Comparison of ENCODE assay signal across 8 cellular contexts in the genomic region with DNA sequence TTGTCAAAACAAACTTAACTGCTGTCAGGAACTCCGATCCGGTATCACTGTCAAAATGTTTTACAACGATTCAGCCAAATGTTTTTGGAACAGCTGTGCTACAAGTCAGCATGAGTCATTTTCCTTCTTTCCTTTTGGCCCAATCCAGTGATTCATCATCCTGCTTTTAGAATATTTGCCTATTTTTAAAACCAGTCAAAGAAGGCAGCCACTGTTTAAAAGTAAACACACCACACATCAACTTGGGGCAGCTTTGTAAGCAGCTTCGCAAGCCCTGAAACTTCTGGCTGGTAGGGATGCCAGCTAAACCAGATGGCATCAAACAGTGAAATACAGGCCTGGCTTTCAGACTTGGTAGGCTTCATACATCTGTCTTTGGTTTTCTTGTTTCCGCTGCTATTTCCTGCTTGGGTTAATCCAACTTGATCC. TPM values are rescaled to one million over a fixed set of nuclear protein-coding genes. Genes with fewer than 3 reads are reported as not detected.
DNase-seq lines count a peak whose midpoint lies in the region; ATAC-seq and TF ChIP-seq lines count a peak whose summit lies in the region.

No MANE protein-coding gene starts in this region.

- no peak for ATAC-seq in GM21423 (IDR thresholded peaks at IDR 0.05; ENCODE audit: unreplicated experiment)

- intact Hi-C loops in Calu3 (cut with micrococcal nuclease; ENCODE audit: unreplicated experiment) (no loop called here), esophagus muscularis mucosa (cut with DNase I) (loop anchor here (5.0 kb wide), 1 partner anchor 68 kb away; no protein-coding TSS in a partner anchor)

- no peak overlapping the region for H4K91ac ChIP-seq in trophoblast cell (ENCODE audit: low read depth, low read length)

- H3K4ac ChIP-seq in trophoblast cell (ENCODE audit: low read depth, low read length): no peak overlapping the region

- H3K9me3 ChIP-seq in esophagus muscularis mucosa (no peaks in the 10 kb centered on the region), trophoblast cell (ENCODE audit: insufficient read depth, low read depth, low read length) (no peaks in the 10 kb centered on the region)

- H2BK120ac ChIP-seq in trophoblast cell (ENCODE audit: insufficient read depth, low read length, poor library complexity): no peak overlapping the region

- no peak overlapping the region for H3K9ac ChIP-seq in trophoblast cell (ENCODE audit: low read length)

- H2BK5ac ChIP-seq in trophoblast cell (ENCODE audit: low read depth, low read length, poor library complexity): no peak overlapping the region

- no peak overlapping the region for H3K18ac ChIP-seq in trophoblast cell (ENCODE audit: low read length)

- H3K4me1 ChIP-seq in esophagus muscularis mucosa: peaks cover 11 to 54% (median 37%) of the 10 kb centered on the region in 4 donors
- H3K4me1 ChIP-seq in trophoblast cell (ENCODE audit: control insufficient read depth in 1 of 2, insufficient read depth in 2 of 2, low read length in 2 of 2): no peaks in the 10 kb centered on the region

- H3K79me2 ChIP-seq in trophoblast cell (ENCODE audit: control insufficient read depth, insufficient read depth, low read length, poor library complexity): no peaks in the 10 kb centered on the region

- H3K4me2 ChIP-seq in trophoblast cell (ENCODE audit: low read length): no peak overlapping the region

- H3K36me3 Mint-ChIP-seq in Calu3 (ENCODE audit: insufficient read depth, unreplicated experiment): no peaks in the 10 kb centered on the region

- no peak for TF ChIP-seq POLR2A in esophagus muscularis mucosa (IDR thresholded peaks at IDR 0.05; ENCODE audit: low read depth)

- no peak overlapping the region for H3K23ac ChIP-seq in trophoblast cell (ENCODE audit: low read length)

- CTCF ChIA-PET in Calu3 (lab: Charles Lee): interaction anchor here (1.6 kb wide), 1 partner anchor 10 kb away, joined by 3 read pairs; no protein-coding TSS in a partner anchor

- H3K36me3 ChIP-seq in esophagus muscularis mucosa (no peaks in the 10 kb centered on the region), trophoblast cell (ENCODE audit: control insufficient read depth in 1 of 2, insufficient read depth in 2 of 2, low read length in 2 of 2) (no peaks in the 10 kb centered on the region)

- H3K27ac ChIP-seq in esophagus muscularis mucosa (replicated peaks in 1 of 4) (peak overlapping the region; percentile 67 to 78 (median 71)), trophoblast cell (ENCODE audit: low read depth, low read length) (no peak overlapping the region)

- peak overlapping the region; percentile 72 for H3K27ac Mint-ChIP-seq in Calu3 (ENCODE audit: unreplicated experiment)

- TF ChIP-seq CTCF in Calu3 (IDR thresholded peaks at IDR 0.05; ENCODE audit: unreplicated experiment) (no peak), esophagus muscularis mucosa (IDR thresholded peaks at IDR 0.05) (no peak)

- peak; percentile 9 for DNase-seq in Calu3
- peak; percentile 98 for DNase-seq in NCI-H446 treated with DMSO at 0.1 percent for 48 hours (lab: John Stamatoyannopoulos, UW)
- DNase-seq in esophagus muscularis mucosa (ENCODE audit: extremely low spot score): no peak
- DNase-seq in trophoblast cell: peak; percentile 18 to 76
- no peak for DNase-seq in NK-92 (lab: John Stamatoyannopoulos, UW; ENCODE audit: unreplicated experiment)
- DNase-seq in NCI-H748 (lab: John Stamatoyannopoulos, UW; ENCODE audit: unreplicated experiment): no peak
- no peak for DNase-seq in activated CD4-positive, alpha-beta T cell treated with anti-CD3 and anti-CD28 coated beads for 4 hours

- H4K12ac ChIP-seq in trophoblast cell (ENCODE audit: low read depth, low read length): no peak overlapping the region

- H2AFZ ChIP-seq in trophoblast cell (ENCODE audit: insufficient read depth, low read length, poor library complexity): no peak overlapping the region

- H3K4me3 ChIP-seq in esophagus muscularis mucosa: no peak overlapping the region
- no peak overlapping the region for H3K4me3 ChIP-seq in trophoblast cell (ENCODE audit: low read depth, low read length)

- H3K79me1 ChIP-seq in trophoblast cell (ENCODE audit: low read length): no peaks in the 10 kb centered on the region

- H3K27me3 ChIP-seq in esophagus muscularis mucosa (no peaks in the 10 kb centered on the region), trophoblast cell (ENCODE audit: insufficient read depth, low read length) (no peaks in the 10 kb centered on the region)

- no peak overlapping the region for H3K4me3 Mint-ChIP-seq in Calu3 (ENCODE audit: low read depth, unreplicated experiment)

- no peaks in the 10 kb centered on the region for H3K9me3 Mint-ChIP-seq in Calu3 (ENCODE audit: low read depth, unreplicated experiment)

- no peak overlapping the region for H3K14ac ChIP-seq in trophoblast cell (ENCODE audit: low read length)

- TF ChIP-seq EP300 in esophagus muscularis mucosa (IDR thresholded peaks at IDR 0.05): no peak

- no TSS peak for BruUV-seq in Calu3 (replicated peaks; lab: Mats Ljungman, UMichigan)

- no peaks in the 10 kb centered on the region for H3K27me3 Mint-ChIP-seq in Calu3 (ENCODE audit: unreplicated experiment)

- no peak overlapping the region for H2AK5ac ChIP-seq in trophoblast cell (ENCODE audit: low read length)

- H3K4me1 Mint-ChIP-seq in Calu3 (ENCODE audit: low read depth, unreplicated experiment): peaks cover 8% of the 10 kb centered on the region

- H4K8ac ChIP-seq in trophoblast cell (ENCODE audit: low read depth, low read length): no peak overlapping the region

- H2BK12ac ChIP-seq in trophoblast cell (ENCODE audit: low read length): no peak overlapping the region

- WGBS in esophagus muscularis mucosa: 12% methylated on average over 5 of the region's 5 CpGs
- no CpG with 5 or more reads among the region's 5 CpGs for WGBS in trophoblast cell (ENCODE audit: extremely low coverage, insufficient coverage, insufficient read length)

RNA-seq across cellular contexts. Expression of a gene that starts 14.9 kb away (rescaled TPM):
- total RNA-seq in Calu3 (2022) (2.3 and 2.7 TPM in 2 replicates), esophagus muscularis mucosa (1 to 10 TPM; 1.6 to 2.8 (median 1.9) TPM)
- polyA plus RNA-seq in trophoblast cell (2013): 0.10 and 0.11 TPM in 2 replicates

Comparison
In these comparisons a context has a peak if more than half of its experiments do, and no peak if none do; other contexts are left out.
1. DNase-seq: peak in Calu3 (single experiment), NCI-H446 treated with DMSO at 0.1 percent for 48 hours (single experiment) and trophoblast cell (2 of 2); none in esophagus muscularis mucosa (single experiment), NK-92 (single experiment), NCI-H748 (single experiment) and activated CD4-positive, alpha-beta T cell treated with anti-CD3 and anti-CD28 coated beads for 4 hours (0 of 2).